Comparison of ENCODE assay signal across 8 cellular contexts in the genomic region with DNA sequence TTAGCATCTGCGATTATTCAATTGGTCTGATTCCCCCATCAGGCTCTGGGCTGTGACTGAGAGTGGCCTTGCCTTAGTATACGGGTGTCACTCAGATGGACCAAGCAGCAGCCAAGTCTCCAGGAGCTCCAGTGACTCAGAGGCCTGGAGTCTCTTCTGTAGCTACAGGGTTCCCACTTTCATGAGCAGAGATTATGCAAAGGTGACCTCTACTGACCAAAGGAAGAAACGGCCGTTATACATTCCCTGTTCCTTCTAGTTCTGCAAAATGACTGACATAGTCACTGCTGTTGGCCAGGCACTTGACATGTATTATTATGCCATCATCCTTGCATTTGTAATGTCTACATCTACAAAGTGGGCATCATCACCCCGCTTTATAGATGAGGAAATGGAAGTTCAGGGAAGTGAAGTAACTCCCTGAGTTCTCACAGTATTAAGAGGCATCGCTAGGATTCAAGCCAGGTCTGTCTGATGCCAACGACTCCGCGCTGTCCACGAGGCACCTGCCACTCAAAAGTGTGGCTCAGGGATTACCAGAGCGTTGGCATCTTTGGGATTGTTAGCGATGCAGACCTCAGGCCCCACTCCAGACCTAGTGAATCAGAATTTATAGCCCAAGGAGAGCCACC.
A peak's percentile ranks its signal among the peaks of the same experiment; 100 is the strongest.
DNase-seq lines count a peak whose midpoint lies in the region; ATAC-seq, FAIRE-seq and TF ChIP-seq lines count a peak whose summit lies in the region.

No MANE protein-coding gene starts in this region.

- ATAC-seq in HG02885 (IDR thresholded peaks at IDR 0.05; ENCODE audit: poor library complexity, unreplicated experiment) = peak; percentile 91

- TF ChIP-seq CTCF in AG09319 (IDR thresholded peaks at IDR 0.05; ENCODE audit: low read depth, low read length) (peak; percentile 76), GM12873 (IDR thresholded peaks at IDR 0.05; ENCODE audit: insufficient read depth, low read depth, low read length, missing control alignments) (peak; percentile 76)

- FAIRE-seq in TTC549 (lab: Jason Lieb, UNC) = peak; percentile 72

- peak; percentile 62 for DNase-seq in AG09319 (ENCODE audit: extremely low read depth, low read depth)
- peak; percentile 3 for DNase-seq in NCI-H2107 (lab: John Stamatoyannopoulos, UW)
- peak; percentile 77 for DNase-seq in globus pallidus (ENCODE audit: low spot score)
- peak; percentile 90 for DNase-seq in pons (ENCODE audit: low spot score)
- DNase-seq in activated CD4-positive, CD25-positive, alpha-beta regulatory T cell (lab: John Stamatoyannopoulos, UW) = no peak

Comparison
In these comparisons a context has a peak if more than half of its experiments do, and no peak if none do; other contexts are left out.
1. DNase-seq: peak in AG09319 (single experiment), NCI-H2107 (single experiment), globus pallidus (single experiment) and pons (single experiment); none in activated CD4-positive, CD25-positive, alpha-beta regulatory T cell (0 of 4).